In the genomic region with DNA sequence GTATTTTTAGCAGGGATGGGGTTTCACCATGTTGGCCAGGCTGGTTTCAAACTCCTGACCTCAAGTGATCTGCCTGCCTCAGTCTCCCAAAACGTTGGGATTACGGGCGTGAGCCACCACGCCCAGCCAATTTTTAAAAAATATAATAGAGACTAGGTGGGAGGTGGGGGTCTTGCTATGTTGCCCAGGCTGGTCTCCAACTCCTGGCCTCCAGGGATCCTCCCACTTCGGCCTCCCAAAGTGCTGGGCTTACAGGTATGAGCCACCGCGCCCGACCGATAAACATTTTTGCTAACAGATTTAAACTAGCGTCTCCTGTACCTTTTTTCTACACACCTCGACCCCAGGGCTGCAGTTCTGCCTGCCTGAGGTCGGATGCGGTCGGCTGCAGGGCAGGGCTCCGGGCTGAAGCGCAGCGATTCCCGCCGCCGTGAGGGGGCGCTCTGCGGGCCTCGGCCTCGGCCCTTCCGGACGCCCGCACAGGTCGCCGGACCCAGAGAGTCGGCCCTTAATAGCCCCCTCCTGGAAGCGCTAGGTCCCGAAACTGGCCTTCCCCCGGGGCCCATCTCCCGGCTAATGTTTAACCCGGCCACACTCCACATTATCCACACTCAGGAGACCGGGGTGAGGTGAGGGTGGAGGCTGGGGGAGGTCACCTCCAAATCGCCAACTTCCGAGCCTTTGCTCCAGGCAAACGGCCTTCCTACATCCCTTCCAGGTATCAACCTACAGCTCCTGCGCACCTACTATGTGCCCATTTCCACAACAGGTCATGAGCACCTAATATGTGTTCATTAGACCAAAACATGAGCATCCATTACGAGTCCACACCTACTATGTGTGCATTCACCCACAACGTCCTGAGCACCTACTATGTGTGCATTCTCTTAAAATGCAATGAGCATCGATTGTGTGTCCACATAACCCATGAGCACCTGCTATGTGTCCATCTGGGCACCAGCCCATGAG, we compare ENCODE assay signal across 1 cellular context.
TF ChIP-seq lines count a peak whose summit lies in the region.

No MANE protein-coding gene starts in this region.

TF ChIP-seq in HepG2, 621 proteins besides CTCF, POLR2A, EP300 and RAD21 (continued from another document and continues in another):
- TF ChIP-seq, protein P1, sequence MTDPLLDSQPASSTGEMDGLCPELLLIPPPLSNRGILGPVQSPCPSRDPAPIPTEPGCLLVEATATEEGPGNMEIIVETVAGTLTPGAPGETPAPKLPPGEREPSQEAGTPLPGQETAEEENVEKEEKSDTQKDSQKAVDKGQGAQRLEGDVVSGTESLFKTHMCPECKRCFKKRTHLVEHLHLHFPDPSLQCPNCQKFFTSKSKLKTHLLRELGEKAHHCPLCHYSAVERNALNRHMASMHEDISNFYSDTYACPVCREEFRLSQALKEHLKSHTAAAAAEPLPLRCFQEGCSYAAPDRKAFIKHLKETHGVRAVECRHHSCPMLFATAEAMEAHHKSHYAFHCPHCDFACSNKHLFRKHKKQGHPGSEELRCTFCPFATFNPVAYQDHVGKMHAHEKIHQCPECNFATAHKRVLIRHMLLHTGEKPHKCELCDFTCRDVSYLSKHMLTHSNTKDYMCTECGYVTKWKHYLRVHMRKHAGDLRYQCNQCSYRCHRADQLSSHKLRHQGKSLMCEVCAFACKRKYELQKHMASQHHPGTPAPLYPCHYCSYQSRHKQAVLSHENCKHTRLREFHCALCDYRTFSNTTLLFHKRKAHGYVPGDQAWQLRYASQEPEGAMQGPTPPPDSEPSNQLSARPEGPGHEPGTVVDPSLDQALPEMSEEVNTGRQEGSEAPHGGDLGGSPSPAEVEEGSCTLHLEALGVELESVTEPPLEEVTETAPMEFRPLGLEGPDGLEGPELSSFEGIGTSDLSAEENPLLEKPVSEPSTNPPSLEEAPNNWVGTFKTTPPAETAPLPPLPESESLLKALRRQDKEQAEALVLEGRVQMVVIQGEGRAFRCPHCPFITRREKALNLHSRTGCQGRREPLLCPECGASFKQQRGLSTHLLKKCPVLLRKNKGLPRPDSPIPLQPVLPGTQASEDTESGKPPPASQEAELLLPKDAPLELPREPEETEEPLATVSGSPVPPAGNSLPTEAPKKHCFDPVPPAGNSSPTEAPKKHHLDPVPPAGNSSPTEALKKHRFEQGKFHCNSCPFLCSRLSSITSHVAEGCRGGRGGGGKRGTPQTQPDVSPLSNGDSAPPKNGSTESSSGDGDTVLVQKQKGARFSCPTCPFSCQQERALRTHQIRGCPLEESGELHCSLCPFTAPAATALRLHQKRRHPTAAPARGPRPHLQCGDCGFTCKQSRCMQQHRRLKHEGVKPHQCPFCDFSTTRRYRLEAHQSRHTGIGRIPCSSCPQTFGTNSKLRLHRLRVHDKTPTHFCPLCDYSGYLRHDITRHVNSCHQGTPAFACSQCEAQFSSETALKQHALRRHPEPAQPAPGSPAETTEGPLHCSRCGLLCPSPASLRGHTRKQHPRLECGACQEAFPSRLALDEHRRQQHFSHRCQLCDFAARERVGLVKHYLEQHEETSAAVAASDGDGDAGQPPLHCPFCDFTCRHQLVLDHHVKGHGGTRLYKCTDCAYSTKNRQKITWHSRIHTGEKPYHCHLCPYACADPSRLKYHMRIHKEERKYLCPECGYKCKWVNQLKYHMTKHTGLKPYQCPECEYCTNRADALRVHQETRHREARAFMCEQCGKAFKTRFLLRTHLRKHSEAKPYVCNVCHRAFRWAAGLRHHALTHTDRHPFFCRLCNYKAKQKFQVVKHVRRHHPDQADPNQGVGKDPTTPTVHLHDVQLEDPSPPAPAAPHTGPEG (CRISPR knock-in tag; IDR thresholded peaks at IDR 0.05): peak; percentile 94
- 0 out of 2 replicates have a peak, but pooled peaks have one; percentile 14 for TF ChIP-seq ERF (CRISPR knock-in tag; IDR thresholded peaks at IDR 0.05)
- TF ChIP-seq SRY (CRISPR knock-in tag; IDR thresholded peaks at IDR 0.05): peak; percentile 33; the same call in 1 of the 2 replicates
- TF ChIP-seq ZMYM3 (CRISPR knock-in tag; IDR thresholded peaks at IDR 0.05): no peak; the same call in none of the 2 replicates
- no peak for TF ChIP-seq ZFP1 (CRISPR knock-in tag; IDR thresholded peaks at IDR 0.05)
- no peak for TF ChIP-seq ZNF180 (CRISPR knock-in tag; IDR thresholded peaks at IDR 0.05; ENCODE audit: borderline replicate concordance, low read depth)
- TF ChIP-seq SPEN (CRISPR knock-in tag; IDR thresholded peaks at IDR 0.05; ENCODE audit: low read depth): peak; percentile 44; the same call in 1 of the 2 replicates
- TF ChIP-seq ARID2 (CRISPR knock-in tag; IDR thresholded peaks at IDR 0.05; ENCODE audit: borderline replicate concordance): 0 out of 2 replicates have a peak, but pooled peaks have one; percentile 31
- peak; percentile 94 for TF ChIP-seq ZNF121 (CRISPR knock-in tag; IDR thresholded peaks at IDR 0.05)
- TF ChIP-seq, protein P2, sequence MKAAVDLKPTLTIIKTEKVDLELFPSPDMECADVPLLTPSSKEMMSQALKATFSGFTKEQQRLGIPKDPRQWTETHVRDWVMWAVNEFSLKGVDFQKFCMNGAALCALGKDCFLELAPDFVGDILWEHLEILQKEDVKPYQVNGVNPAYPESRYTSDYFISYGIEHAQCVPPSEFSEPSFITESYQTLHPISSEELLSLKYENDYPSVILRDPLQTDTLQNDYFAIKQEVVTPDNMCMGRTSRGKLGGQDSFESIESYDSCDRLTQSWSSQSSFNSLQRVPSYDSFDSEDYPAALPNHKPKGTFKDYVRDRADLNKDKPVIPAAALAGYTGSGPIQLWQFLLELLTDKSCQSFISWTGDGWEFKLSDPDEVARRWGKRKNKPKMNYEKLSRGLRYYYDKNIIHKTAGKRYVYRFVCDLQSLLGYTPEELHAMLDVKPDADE (CRISPR knock-in tag; IDR thresholded peaks at IDR 0.05): no peak
- TF ChIP-seq, protein P3, sequence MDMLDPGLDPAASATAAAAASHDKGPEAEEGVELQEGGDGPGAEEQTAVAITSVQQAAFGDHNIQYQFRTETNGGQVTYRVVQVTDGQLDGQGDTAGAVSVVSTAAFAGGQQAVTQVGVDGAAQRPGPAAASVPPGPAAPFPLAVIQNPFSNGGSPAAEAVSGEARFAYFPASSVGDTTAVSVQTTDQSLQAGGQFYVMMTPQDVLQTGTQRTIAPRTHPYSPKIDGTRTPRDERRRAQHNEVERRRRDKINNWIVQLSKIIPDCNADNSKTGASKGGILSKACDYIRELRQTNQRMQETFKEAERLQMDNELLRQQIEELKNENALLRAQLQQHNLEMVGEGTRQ (IDR thresholded peaks at IDR 0.05; ENCODE audit: low read depth, low read length): no peak
- TF ChIP-seq, protein P3 (CRISPR knock-in tag; IDR thresholded peaks at IDR 0.05; ENCODE audit: borderline replicate concordance): 0 out of 2 replicates have a peak, but pooled peaks have one; percentile 15
- no peak; the same call in 1 of the 2 replicates for TF ChIP-seq ZNF451 (CRISPR knock-in tag; IDR thresholded peaks at IDR 0.05)
- TF ChIP-seq, protein P4, sequence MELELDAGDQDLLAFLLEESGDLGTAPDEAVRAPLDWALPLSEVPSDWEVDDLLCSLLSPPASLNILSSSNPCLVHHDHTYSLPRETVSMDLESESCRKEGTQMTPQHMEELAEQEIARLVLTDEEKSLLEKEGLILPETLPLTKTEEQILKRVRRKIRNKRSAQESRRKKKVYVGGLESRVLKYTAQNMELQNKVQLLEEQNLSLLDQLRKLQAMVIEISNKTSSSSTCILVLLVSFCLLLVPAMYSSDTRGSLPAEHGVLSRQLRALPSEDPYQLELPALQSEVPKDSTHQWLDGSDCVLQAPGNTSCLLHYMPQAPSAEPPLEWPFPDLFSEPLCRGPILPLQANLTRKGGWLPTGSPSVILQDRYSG (CRISPR knock-in tag; IDR thresholded peaks at IDR 0.05): no peak
- peak; percentile 54 for TF ChIP-seq STAG1 (CRISPR knock-in tag; IDR thresholded peaks at IDR 0.05)
- TF ChIP-seq ZNF331 (CRISPR knock-in tag; IDR thresholded peaks at IDR 0.05): peak; percentile 25; the same call in 1 of the 2 replicates
- no peak for TF ChIP-seq NFATC3 (CRISPR knock-in tag; IDR thresholded peaks at IDR 0.05)
- TF ChIP-seq SAFB2 (CRISPR knock-in tag; IDR thresholded peaks at IDR 0.05; ENCODE audit: borderline replicate concordance, low read depth): 0 out of 2 replicates have a peak, but pooled peaks have one; percentile 36
- TF ChIP-seq, protein P5, sequence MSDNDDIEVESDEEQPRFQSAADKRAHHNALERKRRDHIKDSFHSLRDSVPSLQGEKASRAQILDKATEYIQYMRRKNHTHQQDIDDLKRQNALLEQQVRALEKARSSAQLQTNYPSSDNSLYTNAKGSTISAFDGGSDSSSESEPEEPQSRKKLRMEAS (IDR thresholded peaks at IDR 0.05): peak; percentile 63
- no peak for TF ChIP-seq ZNF501 (CRISPR knock-in tag; IDR thresholded peaks at IDR 0.05)
- TF ChIP-seq, protein P6, sequence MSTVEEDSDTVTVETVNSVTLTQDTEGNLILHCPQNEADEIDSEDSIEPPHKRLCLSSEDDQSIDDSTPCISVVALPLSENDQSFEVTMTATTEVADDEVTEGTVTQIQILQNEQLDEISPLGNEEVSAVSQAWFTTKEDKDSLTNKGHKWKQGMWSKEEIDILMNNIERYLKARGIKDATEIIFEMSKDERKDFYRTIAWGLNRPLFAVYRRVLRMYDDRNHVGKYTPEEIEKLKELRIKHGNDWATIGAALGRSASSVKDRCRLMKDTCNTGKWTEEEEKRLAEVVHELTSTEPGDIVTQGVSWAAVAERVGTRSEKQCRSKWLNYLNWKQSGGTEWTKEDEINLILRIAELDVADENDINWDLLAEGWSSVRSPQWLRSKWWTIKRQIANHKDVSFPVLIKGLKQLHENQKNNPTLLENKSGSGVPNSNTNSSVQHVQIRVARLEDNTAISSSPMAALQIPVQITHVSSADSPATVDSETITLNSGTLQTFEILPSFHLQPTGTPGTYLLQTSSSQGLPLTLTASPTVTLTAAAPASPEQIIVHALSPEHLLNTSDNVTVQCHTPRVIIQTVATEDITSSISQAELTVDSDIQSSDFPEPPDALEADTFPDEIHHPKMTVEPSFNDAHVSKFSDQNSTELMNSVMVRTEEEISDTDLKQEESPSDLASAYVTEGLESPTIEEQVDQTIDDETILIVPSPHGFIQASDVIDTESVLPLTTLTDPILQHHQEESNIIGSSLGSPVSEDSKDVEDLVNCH (CRISPR knock-in tag; IDR thresholded peaks at IDR 0.05): no peak
- TF ChIP-seq ZFP36L1 (CRISPR knock-in tag; IDR thresholded peaks at IDR 0.05): 0 out of 2 replicates have a peak, but pooled peaks have one; percentile 39
- TF ChIP-seq CBFB (CRISPR knock-in tag; IDR thresholded peaks at IDR 0.05): peak; percentile 39; the same call in 1 of the 2 replicates
- TF ChIP-seq, protein P7, sequence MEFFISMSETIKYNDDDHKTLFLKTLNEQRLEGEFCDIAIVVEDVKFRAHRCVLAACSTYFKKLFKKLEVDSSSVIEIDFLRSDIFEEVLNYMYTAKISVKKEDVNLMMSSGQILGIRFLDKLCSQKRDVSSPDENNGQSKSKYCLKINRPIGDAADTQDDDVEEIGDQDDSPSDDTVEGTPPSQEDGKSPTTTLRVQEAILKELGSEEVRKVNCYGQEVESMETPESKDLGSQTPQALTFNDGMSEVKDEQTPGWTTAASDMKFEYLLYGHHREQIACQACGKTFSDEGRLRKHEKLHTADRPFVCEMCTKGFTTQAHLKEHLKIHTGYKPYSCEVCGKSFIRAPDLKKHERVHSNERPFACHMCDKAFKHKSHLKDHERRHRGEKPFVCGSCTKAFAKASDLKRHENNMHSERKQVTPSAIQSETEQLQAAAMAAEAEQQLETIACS (CRISPR knock-in tag; IDR thresholded peaks at IDR 0.05): 0 out of 2 replicates have a peak, but pooled peaks have one; percentile 41
- TF ChIP-seq FOXJ3 (CRISPR knock-in tag; IDR thresholded peaks at IDR 0.05; ENCODE audit: borderline replicate concordance): peak; percentile 42; the same call in 1 of the 2 replicates
- TF ChIP-seq, protein P8, sequence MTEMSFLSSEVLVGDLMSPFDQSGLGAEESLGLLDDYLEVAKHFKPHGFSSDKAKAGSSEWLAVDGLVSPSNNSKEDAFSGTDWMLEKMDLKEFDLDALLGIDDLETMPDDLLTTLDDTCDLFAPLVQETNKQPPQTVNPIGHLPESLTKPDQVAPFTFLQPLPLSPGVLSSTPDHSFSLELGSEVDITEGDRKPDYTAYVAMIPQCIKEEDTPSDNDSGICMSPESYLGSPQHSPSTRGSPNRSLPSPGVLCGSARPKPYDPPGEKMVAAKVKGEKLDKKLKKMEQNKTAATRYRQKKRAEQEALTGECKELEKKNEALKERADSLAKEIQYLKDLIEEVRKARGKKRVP (CRISPR knock-in tag; IDR thresholded peaks at IDR 0.05): 0 out of 4 replicates have a peak, but pooled peaks of 1 of the 2 experiments have one; percentile 9
- TF ChIP-seq LCORL (IDR thresholded peaks at IDR 0.05): 0 out of 2 replicates have a peak, but pooled peaks have one; percentile 6
- peak; percentile 97 for TF ChIP-seq LCORL (CRISPR knock-in tag; IDR thresholded peaks at IDR 0.05)
- peak; percentile 48; the same call in 1 of the 2 replicates for TF ChIP-seq MED13 (CRISPR knock-in tag; IDR thresholded peaks at IDR 0.05)
- TF ChIP-seq FOXC1 (CRISPR knock-in tag; IDR thresholded peaks at IDR 0.05; ENCODE audit: borderline replicate concordance): peak; percentile 61; the same call in 1 of the 2 replicates
- TF ChIP-seq TAF1 (CRISPR knock-in tag; IDR thresholded peaks at IDR 0.05): peak; percentile 37; the same call in 1 of the 2 replicates
- TF ChIP-seq, protein P9, sequence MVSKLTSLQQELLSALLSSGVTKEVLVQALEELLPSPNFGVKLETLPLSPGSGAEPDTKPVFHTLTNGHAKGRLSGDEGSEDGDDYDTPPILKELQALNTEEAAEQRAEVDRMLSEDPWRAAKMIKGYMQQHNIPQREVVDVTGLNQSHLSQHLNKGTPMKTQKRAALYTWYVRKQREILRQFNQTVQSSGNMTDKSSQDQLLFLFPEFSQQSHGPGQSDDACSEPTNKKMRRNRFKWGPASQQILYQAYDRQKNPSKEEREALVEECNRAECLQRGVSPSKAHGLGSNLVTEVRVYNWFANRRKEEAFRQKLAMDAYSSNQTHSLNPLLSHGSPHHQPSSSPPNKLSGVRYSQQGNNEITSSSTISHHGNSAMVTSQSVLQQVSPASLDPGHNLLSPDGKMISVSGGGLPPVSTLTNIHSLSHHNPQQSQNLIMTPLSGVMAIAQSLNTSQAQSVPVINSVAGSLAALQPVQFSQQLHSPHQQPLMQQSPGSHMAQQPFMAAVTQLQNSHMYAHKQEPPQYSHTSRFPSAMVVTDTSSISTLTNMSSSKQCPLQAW (CRISPR knock-in tag; IDR thresholded peaks at IDR 0.05): peak; percentile 91
- TF ChIP-seq, protein P10, sequence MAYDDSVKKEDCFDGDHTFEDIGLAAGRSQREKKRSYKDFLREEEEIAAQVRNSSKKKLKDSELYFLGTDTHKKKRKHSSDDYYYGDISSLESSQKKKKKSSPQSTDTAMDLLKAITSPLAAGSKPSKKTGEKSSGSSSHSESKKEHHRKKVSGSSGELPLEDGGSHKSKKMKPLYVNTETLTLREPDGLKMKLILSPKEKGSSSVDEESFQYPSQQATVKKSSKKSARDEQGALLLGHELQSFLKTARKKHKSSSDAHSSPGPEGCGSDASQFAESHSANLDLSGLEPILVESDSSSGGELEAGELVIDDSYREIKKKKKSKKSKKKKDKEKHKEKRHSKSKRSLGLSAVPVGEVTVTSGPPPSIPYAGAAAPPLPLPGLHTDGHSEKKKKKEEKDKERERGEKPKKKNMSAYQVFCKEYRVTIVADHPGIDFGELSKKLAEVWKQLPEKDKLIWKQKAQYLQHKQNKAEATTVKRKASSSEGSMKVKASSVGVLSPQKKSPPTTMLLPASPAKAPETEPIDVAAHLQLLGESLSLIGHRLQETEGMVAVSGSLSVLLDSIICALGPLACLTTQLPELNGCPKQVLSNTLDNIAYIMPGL (CRISPR knock-in tag; IDR thresholded peaks at IDR 0.05; ENCODE audit: borderline replicate concordance in 1 of 2, low read depth in 1 of 2): peak; percentile 85 to 89
- no peak for TF ChIP-seq ZNF761 (CRISPR knock-in tag; conservative IDR thresholded peaks at IDR 0.05)
- peak; percentile 97 for TF ChIP-seq CHD4 (IDR thresholded peaks at IDR 0.05; ENCODE audit: borderline replicate concordance, low read length)
